Comparison of ENCODE assay signal across 2 cellular contexts in genomic region chr14:102923201-102923919, GRCh38.
A peak's percentile ranks its signal among the peaks of the same experiment; 100 is the strongest.
TF ChIP-seq lines count a peak whose summit lies in the region.

No MANE protein-coding gene starts in this region.

TF ChIP-seq in IMR-90, 13 proteins besides CTCF, POLR2A, EP300 and RAD21:
- no peak for TF ChIP-seq CHD1 (IDR thresholded peaks at IDR 0.05; ENCODE audit: low read depth, low read length)
TF ChIP-seq in IMR-90: peak in this region for 0.

TF ChIP-seq in endothelial cell of umbilical vein, 7 proteins besides CTCF, POLR2A, EP300 and RAD21:
- TF ChIP-seq EZH2 (IDR thresholded peaks at IDR 0.05; ENCODE audit: borderline replicate concordance, low read depth, low read length, severe bottlenecking) (peak; percentile 97), GATA2 (IDR thresholded peaks at IDR 0.05; ENCODE audit: insufficient read depth, insufficient read length, low read depth, low read length) (no peak)
